Comparison of ENCODE assay signal across 23 cellular contexts in genomic region chr6:7554533-7555275, GRCh38. TPM values are rescaled to one million over a fixed set of nuclear protein-coding genes. Genes with fewer than 3 reads are reported as not detected.
A peak's percentile ranks its signal among the peaks of the same experiment; 100 is the strongest.
DNase-seq lines count a peak whose midpoint lies in the region; ATAC-seq and TF ChIP-seq lines count a peak whose summit lies in the region.
"Had no signal": no experiment of that assay in that cellular context is flagged by ENCODE, and none has a peak within 500 bp of the region (broad histone marks: within the 10 kb centered on the region; RNA-seq: fewer than 3 reads in every experiment).

No MANE protein-coding gene starts in this region.

- H3K27me3 ChIP-seq in endodermal cell (ENCODE audit: control insufficient read depth, insufficient read depth, low read length, poor library complexity, severe bottlenecking) (no peaks in the 10 kb centered on the region), left ventricle myocardium inferior (ENCODE audit: low read depth) (peaks cover 24% of the 10 kb centered on the region), prostate gland (replicated peaks; ENCODE audit: insufficient read depth) (no peaks in the 10 kb centered on the region)
- H3K27me3 ChIP-seq: upper lobe of right lung had no signal

- H3K4me3 ChIP-seq in endodermal cell (ENCODE audit: low read length) (no peak overlapping the region), left ventricle myocardium inferior (peak overlapping the region; percentile 17), prostate gland (no peak overlapping the region)
- H3K4me3 ChIP-seq: upper lobe of right lung had no signal

- H3K4me1 ChIP-seq in endodermal cell (ENCODE audit: control insufficient read depth, insufficient read depth, low read length) (peaks cover 2% of the 10 kb centered on the region), left ventricle myocardium inferior (peaks cover 53% of the 10 kb centered on the region), prostate gland (replicated peaks) (peaks cover 5% of the 10 kb centered on the region)
- H3K4me1 ChIP-seq: upper lobe of right lung had no signal

- TF ChIP-seq CTCF in endodermal cell (conservative IDR thresholded peaks at IDR 0.05) (no peak), left ventricle myocardium inferior (IDR thresholded peaks at IDR 0.05; ENCODE audit: borderline replicate concordance) (no peak), prostate gland (IDR thresholded peaks at IDR 0.05) (no peak)

- H3K9ac ChIP-seq in endodermal cell (ENCODE audit: extremely low read depth, low read length, poor library complexity, severe bottlenecking): no peak overlapping the region

- ATAC-seq in HG03457 (IDR thresholded peaks at IDR 0.05; ENCODE audit: unreplicated experiment) (no peak), GM21737 (IDR thresholded peaks at IDR 0.05; ENCODE audit: unreplicated experiment) (no peak)
- ATAC-seq: activated naive CD8-positive, alpha-beta T cell treated with anti-CD3 and anti-CD28 coated beads, Interleukin-2, amount 50 U/mL, for 24 hours; upper lobe of right lung had no signal

- H3K4me1 Mint-ChIP-seq in endodermal cell: peaks cover 21% of the 10 kb centered on the region
- H3K4me1 Mint-ChIP-seq: activated naive CD8-positive, alpha-beta T cell treated with anti-CD3 and anti-CD28 coated beads, Interleukin-2, amount 50 U/mL, for 24 hours had no signal

- H3K36me3 Mint-ChIP-seq in endodermal cell (ENCODE audit: low read depth): peaks cover 39% of the 10 kb centered on the region

- H3K27ac ChIP-seq in endodermal cell (ENCODE audit: low read depth, low read length) (no peak overlapping the region), left ventricle myocardium inferior (replicated peaks) (peak overlapping the region; percentile 60), prostate gland (peak overlapping the region; percentile 51 to 70)
- H3K27ac ChIP-seq: upper lobe of right lung had no signal

- no peak overlapping the region for H3K4me3 Mint-ChIP-seq in endodermal cell
- H3K4me3 Mint-ChIP-seq: activated naive CD8-positive, alpha-beta T cell treated with anti-CD3 and anti-CD28 coated beads, Interleukin-2, amount 50 U/mL, for 24 hours; activated T-cell treated with anti-CD3 and anti-CD28 coated beads, Interleukin-2, amount 50 U/mL, for 24 hours; naive B cell; T-helper 2 cell treated with Interferon-gamma antibody and Interleukin-4, amounts not matched to agents 5 μg/mL and 100 μg/mL, for 36 hours had no signal

- H3K27me3 Mint-ChIP-seq in endodermal cell (ENCODE audit: insufficient read depth): no peaks in the 10 kb centered on the region

- intact Hi-C loops in left ventricle myocardium inferior (cut with micrococcal nuclease): no loop called here
- intact Hi-C loops in prostate gland (cut with DNase I): no loop called here

- WGBS in endodermal cell (ENCODE audit: insufficient coverage in 1 of 2, insufficient read length in 1 of 2), 2 experiments: 84 to 100% methylated on average over 2 to 5 of the region's 6 CpGs
- 55% methylated on average over 6 of the region's 6 CpGs for WGBS in prostate gland

- no peak for TF ChIP-seq POLR2A in prostate gland (IDR thresholded peaks at IDR 0.05)

- H3K9me3 ChIP-seq in endodermal cell (ENCODE audit: control insufficient read depth, low read length) (no peaks in the 10 kb centered on the region), left ventricle myocardium inferior (replicated peaks) (no peaks in the 10 kb centered on the region), prostate gland (no peaks in the 10 kb centered on the region)
- H3K9me3 ChIP-seq: upper lobe of right lung had no signal

- H3K36me3 ChIP-seq in endodermal cell (ENCODE audit: control insufficient read depth, insufficient read depth, low read length) (peaks cover 42% of the 10 kb centered on the region), left ventricle myocardium inferior (peaks cover 14% of the 10 kb centered on the region), prostate gland (no peaks in the 10 kb centered on the region)
- H3K36me3 ChIP-seq: upper lobe of right lung had no signal

- DNase-seq in RPMI8226: peak; percentile 35
- no peak for DNase-seq in endodermal cell
- DNase-seq in left ventricle myocardium inferior: no peak
- DNase-seq in prostate gland (ENCODE audit: low spot score): no peak
- no peak for DNase-seq in NCI-H774 (lab: John Stamatoyannopoulos, UW)
- DNase-seq in DMS53 treated with DMSO at 0.1 percent for 48 hours (lab: John Stamatoyannopoulos, UW; ENCODE audit: unreplicated experiment): no peak
- DNase-seq: ACHN; activated CD4-positive, alpha-beta T cell treated with anti-CD3 and anti-CD28 coated beads for 48 hours; activated gamma-delta T cell treated with Interleukin-2 at 50 U/mL for 16 hours; activated naive CD8-positive, alpha-beta T cell treated with anti-CD3 and anti-CD28 coated beads, Interleukin-2, amount 50 U/mL, for 24 hours; activated T-cell treated with anti-CD3 and anti-CD28 coated beads, Interleukin-2, amount 50 U/mL, for 24 hours; foreskin fibroblast; H7; KG1; naive B cell; NCI-H1417 treated with DMSO at 0.1 percent for 48 hours; NCI-H446; NCI-H82; stimulated activated CD4-positive, alpha-beta T cell treated with anti-CD3 and anti-CD28 coated beads, Interleukin-2, amount 100 ng/mL, for 48 hours; upper lobe of right lung had no signal

- peak overlapping the region; percentile 35 for H3K27ac Mint-ChIP-seq in endodermal cell
- H3K27ac Mint-ChIP-seq: activated naive CD8-positive, alpha-beta T cell treated with anti-CD3 and anti-CD28 coated beads, Interleukin-2, amount 50 U/mL, for 24 hours; activated T-cell treated with anti-CD3 and anti-CD28 coated beads, Interleukin-2, amount 50 U/mL, for 24 hours; T-helper 2 cell treated with Interferon-gamma antibody and Interleukin-4, amounts not matched to agents 5 μg/mL and 100 μg/mL, for 36 hours had no signal

- H3K9me3 Mint-ChIP-seq in endodermal cell: no peaks in the 10 kb centered on the region
- H3K9me3 Mint-ChIP-seq: activated naive CD8-positive, alpha-beta T cell treated with anti-CD3 and anti-CD28 coated beads, Interleukin-2, amount 50 U/mL, for 24 hours; activated T-cell treated with anti-CD3 and anti-CD28 coated beads, Interleukin-2, amount 50 U/mL, for 24 hours; naive B cell; T-helper 2 cell treated with Interferon-gamma antibody and Interleukin-4, amounts not matched to agents 5 μg/mL and 100 μg/mL, for 36 hours had no signal

RNA-seq across cellular contexts. Expression of gene DSP, which starts 13.2 kb away (rescaled TPM):
- total RNA-seq in endodermal cell (100 to 1,000 TPM; 123 to 152 TPM), left ventricle myocardium inferior (322 TPM), prostate gland (100 to 1,000 TPM in 1 of 2 donors, 10 to 100 TPM in 1; 60.6 to 211 TPM)
- 41.5 TPM for polyA plus RNA-seq in endodermal cell (2013, experiment 1 of 2)
- 42.5 TPM for polyA plus RNA-seq in endodermal cell (2013, experiment 2 of 2)

RNA-seq across cellular contexts. Expression of gene SNRNP48, which starts 35.3 kb away (rescaled TPM):
- total RNA-seq in endodermal cell (10 to 100 TPM; 13.9 to 19.5 TPM), left ventricle myocardium inferior (13.8 TPM), prostate gland (10 to 100 TPM; 13.1 to 19.9 TPM)
- polyA plus RNA-seq in endodermal cell (2013, experiment 1 of 2): 20.5 TPM
- polyA plus RNA-seq in endodermal cell (2013, experiment 2 of 2): 18.6 TPM
